Comparison of ENCODE assay signal across 12 cellular contexts in genomic region chr3:170802164-170803151, GRCh38.
DNase-seq lines count a peak whose midpoint lies in the region; ATAC-seq, FAIRE-seq and TF ChIP-seq lines count a peak whose summit lies in the region.
"Had no signal": no experiment of that assay in that cellular context is flagged by ENCODE, and none has a peak within 500 bp of the region (broad histone marks: within the 10 kb centered on the region; RNA-seq: fewer than 3 reads in every experiment).

No MANE protein-coding gene starts in this region.

- H3K27me3 ChIP-seq in H9 (ENCODE audit: insufficient read depth, low read length) (no peaks in the 10 kb centered on the region), foreskin keratinocyte (no peaks in the 10 kb centered on the region), smooth muscle cell (ENCODE audit: low read depth) (no peaks in the 10 kb centered on the region)

- H3K9me3 Mint-ChIP-seq in H9 = no peaks in the 10 kb centered on the region; a peak in 1 of 5 replicates
- no peaks in the 10 kb centered on the region for H3K9me3 Mint-ChIP-seq in activated T-helper 2 cell treated with anti-CD3 and anti-CD28 coated beads, Interferon-gamma antibody, Interleukin-2, Interleukin-4, amounts not matched to agents 10 μg/mL and 5 μg/mL and 100 μg/mL, durations not matched to agents 14 hours and 24 hours and 36 hours
- H3K9me3 Mint-ChIP-seq: T-helper 1 cell treated with Interleukin-12 subunit alpha and Interleukin-12 subunit beta and Interleukin-4 antibody, amounts not matched to agents 30 μg/mL and 1 μg/mL, for 36 hours had no signal

- H3K27ac Mint-ChIP-seq in H9 = peak overlapping the region in 1 of 3 experiments; percentile 7; a peak in 1 of 7 replicates
- no peak overlapping the region for H3K27ac Mint-ChIP-seq in activated T-helper 2 cell treated with anti-CD3 and anti-CD28 coated beads, Interferon-gamma antibody, Interleukin-2, Interleukin-4, amounts not matched to agents 10 μg/mL and 5 μg/mL and 100 μg/mL, durations not matched to agents 14 hours and 24 hours and 36 hours
- H3K27ac Mint-ChIP-seq: T-helper 1 cell treated with Interleukin-12 subunit alpha and Interleukin-12 subunit beta and Interleukin-4 antibody, amounts not matched to agents 30 μg/mL and 1 μg/mL, for 36 hours had no signal

- H2BK15ac ChIP-seq in H9 (ENCODE audit: low read depth, low read length) = no peak overlapping the region

- H3K4me3 ChIP-seq in smooth muscle cell = no peak overlapping the region

- no peak overlapping the region for H4K5ac ChIP-seq in H9 (ENCODE audit: insufficient read length, low read depth, low read length)

- WGBS in H9 (ENCODE audit: extremely low coverage, insufficient read length, low lambda C conversion rate) = no CpG with 5 or more reads among the region's 7 CpGs
- 8% methylated on average over 7 of the region's 7 CpGs for WGBS in smooth muscle cell (ENCODE audit: low lambda C conversion rate)

- peaks cover 18 to 23% of the 10 kb centered on the region in 2 experiments for H3K4me1 Mint-ChIP-seq in H9
- H3K4me1 Mint-ChIP-seq in activated T-helper 2 cell treated with anti-CD3 and anti-CD28 coated beads, Interferon-gamma antibody, Interleukin-2, Interleukin-4, amounts not matched to agents 10 μg/mL and 5 μg/mL and 100 μg/mL, durations not matched to agents 14 hours and 24 hours and 36 hours (ENCODE audit: low read depth) = no peaks in the 10 kb centered on the region

- H2AK5ac ChIP-seq in H9 (ENCODE audit: insufficient read length, low read length) = no peak overlapping the region

- H3K9me3 ChIP-seq in H9 (ENCODE audit: control insufficient read depth, low read depth, low read length) (no peaks in the 10 kb centered on the region), smooth muscle cell (replicated peaks; ENCODE audit: low read depth) (no peaks in the 10 kb centered on the region)

- no peak overlapping the region for H3K18ac ChIP-seq in H9 (ENCODE audit: insufficient read length, low read depth, low read length)

- no peak overlapping the region for H2BK120ac ChIP-seq in H9 (ENCODE audit: low read depth, low read length, poor library complexity, severe bottlenecking)

- no peaks in the 10 kb centered on the region for H3K27me3 Mint-ChIP-seq in H9 (ENCODE audit: low read depth)
- peaks cover 27% of the 10 kb centered on the region for H3K27me3 Mint-ChIP-seq in activated T-helper 2 cell treated with anti-CD3 and anti-CD28 coated beads, Interferon-gamma antibody, Interleukin-2, Interleukin-4, amounts not matched to agents 10 μg/mL and 5 μg/mL and 100 μg/mL, durations not matched to agents 14 hours and 24 hours and 36 hours (ENCODE audit: low read depth)

- no peak overlapping the region for H3K27ac ChIP-seq in H9 (ENCODE audit: insufficient read length, low read depth, low read length)
- H3K27ac ChIP-seq in foreskin keratinocyte = no peak overlapping the region
- H3K27ac ChIP-seq in smooth muscle cell (ENCODE audit: low read depth) = peak overlapping the region; percentile 77

- no peak overlapping the region for H2BK5ac ChIP-seq in H9 (ENCODE audit: insufficient read length, low read length)

- no peaks in the 10 kb centered on the region for H4K20me1 ChIP-seq in H9 (ENCODE audit: control insufficient read depth, insufficient read depth, insufficient read length)
- no peaks in the 10 kb centered on the region for H4K20me1 ChIP-seq in smooth muscle cell (ENCODE audit: low read depth)

- no peak overlapping the region for H2BK20ac ChIP-seq in H9 (ENCODE audit: low read depth, low read length, poor library complexity, severe bottlenecking)

- DNase-seq in H9 (no peak), foreskin keratinocyte (peak; percentile 66 to 85), smooth muscle cell (lab: John Stamatoyannopoulos, UW; ENCODE audit: unreplicated experiment) (no peak), midbrain (lab: John Stamatoyannopoulos, UW) (no peak)
- DNase-seq in activated T-helper 2 cell treated with anti-CD3 and anti-CD28 coated beads, Interferon-gamma antibody, Interleukin-2, Interleukin-4, amounts not matched to agents 10 μg/mL and 5 μg/mL and 100 μg/mL, durations not matched to agents 14 hours and 24 hours and 36 hours (ENCODE audit: low spot score) = no peak
- DNase-seq: GF-D8, NCI-H2029, nucleus accumbens had no signal

- no peak overlapping the region for H2AFZ ChIP-seq in H9 (ENCODE audit: low read length)
- no peak overlapping the region for H2AFZ ChIP-seq in smooth muscle cell (ENCODE audit: low read depth)

- H3K56ac ChIP-seq in H9 (ENCODE audit: insufficient read length, low read depth, low read length) = no peak overlapping the region

- H3K4me1 ChIP-seq in H9 (ENCODE audit: insufficient read depth, low read length) = peaks cover 1% of the 10 kb centered on the region; the same call in 1 of the 2 replicates
- H3K4me1 ChIP-seq in foreskin keratinocyte = peaks cover 10% of the 10 kb centered on the region
- no peaks in the 10 kb centered on the region for H3K4me1 ChIP-seq in smooth muscle cell (ENCODE audit: low read depth)

- H3K79me2 ChIP-seq in H9 (ENCODE audit: insufficient read depth, low read length) = no peaks in the 10 kb centered on the region
- no peaks in the 10 kb centered on the region for H3K79me2 ChIP-seq in smooth muscle cell (ENCODE audit: low read depth)

- intact Hi-C loops in activated T-helper 2 cell treated with anti-CD3 and anti-CD28 coated beads, Interferon-gamma antibody, Interleukin-2, Interleukin-4, amounts not matched to agents 10 μg/mL and 5 μg/mL and 100 μg/mL, durations not matched to agents 14 hours and 24 hours and 36 hours (cut with micrococcal nuclease) = no loop called here

- H4K8ac ChIP-seq in H9 (replicated peaks; ENCODE audit: insufficient read length, low read depth, low read length) = no peak overlapping the region

- no peaks in the 10 kb centered on the region for H3K36me3 Mint-ChIP-seq in H9 (ENCODE audit: insufficient read depth in 1 of 3, low read depth in 3 of 3)
- H3K36me3 Mint-ChIP-seq in activated T-helper 2 cell treated with anti-CD3 and anti-CD28 coated beads, Interferon-gamma antibody, Interleukin-2, Interleukin-4, amounts not matched to agents 10 μg/mL and 5 μg/mL and 100 μg/mL, durations not matched to agents 14 hours and 24 hours and 36 hours (ENCODE audit: low read depth) = no peaks in the 10 kb centered on the region

- peak overlapping the region; percentile 14 for H3K9ac ChIP-seq in H9 (ENCODE audit: extremely low read depth, insufficient read length, low read length)
- H3K9ac ChIP-seq in smooth muscle cell (ENCODE audit: low read depth) = peak overlapping the region; percentile 36

- peak; percentile 57 for FAIRE-seq in TTC549 (lab: Jason Lieb, UNC)

- peaks cover 6% of the 10 kb centered on the region for H3F3A ChIP-seq in smooth muscle cell (ENCODE audit: low read depth)

- no peak overlapping the region for H4K91ac ChIP-seq in H9 (ENCODE audit: insufficient read length, low read depth, low read length)

- no peaks in the 10 kb centered on the region for H3K23me2 ChIP-seq in H9 (ENCODE audit: insufficient read length, low read depth, low read length, poor library complexity, severe bottlenecking)

- no peak overlapping the region for H3K23ac ChIP-seq in H9 (ENCODE audit: insufficient read length, low read depth, low read length)

- no peaks in the 10 kb centered on the region for H3K79me1 ChIP-seq in H9 (ENCODE audit: insufficient read depth, low read depth, low read length, poor library complexity, severe bottlenecking)

- no peak overlapping the region for H3K4me3 Mint-ChIP-seq in H9
- no peak overlapping the region for H3K4me3 Mint-ChIP-seq in activated T-helper 2 cell treated with anti-CD3 and anti-CD28 coated beads, Interferon-gamma antibody, Interleukin-2, Interleukin-4, amounts not matched to agents 10 μg/mL and 5 μg/mL and 100 μg/mL, durations not matched to agents 14 hours and 24 hours and 36 hours (ENCODE audit: low read depth)
- H3K4me3 Mint-ChIP-seq: T-helper 1 cell treated with Interleukin-12 subunit alpha and Interleukin-12 subunit beta and Interleukin-4 antibody, amounts not matched to agents 30 μg/mL and 1 μg/mL, for 36 hours had no signal

- no peak overlapping the region for H3T11ph ChIP-seq in H9 (ENCODE audit: low read length)

- no peak overlapping the region for H3K4ac ChIP-seq in H9 (ENCODE audit: low read depth, low read length)

- H3K36me3 ChIP-seq in smooth muscle cell (ENCODE audit: low read depth) = no peaks in the 10 kb centered on the region

- H3K4me2 ChIP-seq in H9 (ENCODE audit: insufficient read depth, insufficient read length, low read length) (no peak overlapping the region), smooth muscle cell (peak overlapping the region; percentile 48)

- no peak overlapping the region for H2BK12ac ChIP-seq in H9 (ENCODE audit: insufficient read length, low read depth, low read length)

- no peak overlapping the region for H3K14ac ChIP-seq in H9 (ENCODE audit: insufficient read depth, low read length)

- TF ChIP-seq CTCF in H9 (conservative IDR thresholded peaks at IDR 0.05) (no peak), foreskin keratinocyte (conservative IDR thresholded peaks at IDR 0.05) (no peak), smooth muscle cell (IDR thresholded peaks at IDR 0.05; ENCODE audit: borderline replicate concordance, insufficient read depth, poor library complexity, severe bottlenecking) (no peak)

- ATAC-seq in foreskin keratinocyte (peak; percentile 91), HG03520 (IDR thresholded peaks at IDR 0.05; ENCODE audit: unreplicated experiment) (no peak), HG03460 (IDR thresholded peaks at IDR 0.05; ENCODE audit: unreplicated experiment) (no peak)

Comparison
In these comparisons a context has a peak if more than half of its experiments do, and no peak if none do; other contexts are left out.
1. DNase-seq: peak in foreskin keratinocyte (2 of 2); none in H9 (single experiment), smooth muscle cell (single experiment), activated T-helper 2 cell treated with anti-CD3 and anti-CD28 coated beads, Interferon-gamma antibody, Interleukin-2, Interleukin-4, amounts not matched to agents 10 μg/mL and 5 μg/mL and 100 μg/mL, durations not matched to agents 14 hours and 24 hours and 36 hours (single experiment) and midbrain (single experiment).